ENCODE assay signal across 14 cellular contexts in the genomic region with DNA sequence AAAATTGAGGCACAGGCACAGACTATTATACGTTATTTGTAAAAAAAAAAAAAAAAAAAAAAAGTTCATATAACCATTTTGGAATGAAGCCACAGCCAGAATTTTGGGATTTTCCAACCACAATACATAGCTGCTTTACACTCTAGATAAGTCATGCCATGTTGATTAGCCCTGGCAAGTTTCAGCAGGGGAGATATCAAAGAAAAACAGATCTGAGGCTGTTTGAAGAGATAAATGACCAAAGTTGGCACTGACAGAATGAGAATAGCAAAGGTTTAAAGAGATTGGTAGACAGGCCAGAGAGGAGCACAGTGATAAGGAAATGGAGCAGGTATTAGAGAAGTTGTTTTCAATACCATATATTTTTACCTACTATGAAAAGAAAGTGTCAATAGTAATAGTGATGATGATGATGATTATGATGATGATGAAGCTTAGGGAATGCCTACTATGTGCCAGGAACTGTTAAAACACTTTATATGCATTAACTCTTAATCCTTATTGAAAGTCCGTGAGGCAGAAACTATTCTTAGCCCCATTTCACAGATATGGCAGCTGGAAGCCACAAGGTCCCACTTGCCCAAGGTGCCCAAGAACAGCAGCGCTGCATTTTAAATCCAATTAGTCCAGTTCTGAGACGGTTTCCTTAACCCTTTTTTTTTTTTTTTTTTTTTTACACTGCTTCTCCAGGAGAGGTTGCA.
A peak's percentile ranks its signal among the peaks of the same experiment; 100 is the strongest.
DNase-seq lines count a peak whose midpoint lies in the region; ATAC-seq, FAIRE-seq and TF ChIP-seq lines count a peak whose summit lies in the region.
"Had no signal": no experiment of that assay in that cellular context is flagged by ENCODE, and none has a peak within 500 bp of the region (broad histone marks: within the 10 kb centered on the region; RNA-seq: fewer than 3 reads in every experiment).

No MANE protein-coding gene starts in this region.

- H4K91ac ChIP-seq in mesenchymal stem cell (ENCODE audit: low read length) = no peak overlapping the region

- peaks cover 20% of the 10 kb centered on the region for H3K79me1 ChIP-seq in mesenchymal stem cell (replicated peaks; ENCODE audit: low read length, poor library complexity, severe bottlenecking)

- H2BK5ac ChIP-seq in mesenchymal stem cell (ENCODE audit: low read depth, low read length, poor library complexity, severe bottlenecking) = no peak overlapping the region

- no peak overlapping the region for H2BK12ac ChIP-seq in mesenchymal stem cell (ENCODE audit: low read length in 2 of 2)

- H3K23ac ChIP-seq in mesenchymal stem cell (ENCODE audit: low read length in 2 of 2) = no peak overlapping the region

- H3K27ac ChIP-seq in cardiac muscle cell (peak overlapping the region; percentile 88), K562 (ENCODE audit: extremely low read depth, low read depth, low read length) (no peak overlapping the region), mesenchymal stem cell (ENCODE audit: low read length, poor library complexity, severe bottlenecking) (peak overlapping the region; percentile 97), transverse colon (peak overlapping the region; percentile 32 to 57 (median 48)), suprapubic skin (no peak overlapping the region), ovary (no peak overlapping the region)

- no peak overlapping the region for H2BK15ac ChIP-seq in mesenchymal stem cell (ENCODE audit: low read depth, poor library complexity, severe bottlenecking)

- no peak for TF ChIP-seq RAD21 in K562 (CRISPR knock-in tag; conservative IDR thresholded peaks at IDR 0.05 in 1 of 2, IDR thresholded peaks at IDR 0.05 in 1 of 2)

- peak overlapping the region; percentile 74 for H2AK5ac ChIP-seq in mesenchymal stem cell (ENCODE audit: low read length, severe bottlenecking)

- 34% methylated on average over 3 of the region's 4 CpGs for whole genome bisulfite sequencing in K562 (ENCODE audit: insufficient coverage, low coverage, missing lambda C conversion rate)
- WGBS in mesenchymal stem cell = 42% methylated on average over 3 of the region's 4 CpGs
- WGBS in transverse colon (ENCODE audit: low coverage in 1 of 2), 2 donors = 75 to 84% methylated on average over 4 of the region's 4 CpGs
- WGBS in suprapubic skin = 59% methylated on average over 4 of the region's 4 CpGs
- WGBS in ovary, 3 donors = 26 to 48% (median 38%) methylated on average over 4 of the region's 4 CpGs

- H3K4me1 ChIP-seq in cardiac muscle cell (ENCODE audit: low read depth) (peaks cover 7% of the 10 kb centered on the region), K562 (replicated peaks in 1 of 2; ENCODE audit: control insufficient read depth in 2 of 2, insufficient read depth in 2 of 2, low read length in 2 of 2) (peaks cover 0 to 18% of the 10 kb centered on the region in 2 experiments; a peak in 2 of 5 replicates), mesenchymal stem cell (ENCODE audit: control insufficient read depth, insufficient read depth, low read depth, low read length) (peaks cover 9% of the 10 kb centered on the region), transverse colon (peaks cover 0 to 24% (median 5%) of the 10 kb centered on the region in 4 donors), suprapubic skin (peaks cover 25% of the 10 kb centered on the region), ovary (ENCODE audit: insufficient read depth) (peaks cover 10% of the 10 kb centered on the region)

- no peak overlapping the region for H3K4ac ChIP-seq in mesenchymal stem cell (ENCODE audit: low read depth in 1 of 2, low read length in 2 of 2)

- H2AFZ ChIP-seq in K562 (ENCODE audit: low read depth, low read length) (no peak overlapping the region), mesenchymal stem cell (ENCODE audit: low read depth, low read length) (no peak overlapping the region)

- DNase-seq in cardiac muscle cell (ENCODE audit: low read depth in 1 of 2, low spot score in 1 of 2) (peak in 1 of 2 donors; percentile 58), cardiac septum (ENCODE audit: low spot score) (no peak), K562 (ENCODE audit: extremely low read depth in 1 of 4, low spot score in 3 of 4) (peak in 2 of 4 experiments; percentile 16 to 44), mesenchymal stem cell (no peak), transverse colon (no peak), suprapubic skin (ENCODE audit: low spot score in 2 of 2) (no peak), ovary (no peak)
- DNase-seq: 8988T, GOT3, mucosa of descending colon, NCI-H524, Right ventricle myocardium superior had no signal

- ATAC-seq in K562 = peak; percentile 58; the same call in 1 of the 3 replicates
- no peak for ATAC-seq in HG03135 (IDR thresholded peaks at IDR 0.05; ENCODE audit: unreplicated experiment)
- ATAC-seq: mucosa of descending colon had no signal

- CTCF ChIA-PET in K562 (lab: Yijun Ruan, JAX; ENCODE audit: low intra/inter-chr PET ratio) = no interaction called here

- H3K79me2 ChIP-seq in K562 (ENCODE audit: control insufficient read depth, insufficient read depth, low read length) = peaks cover 33% of the 10 kb centered on the region; the same call in 2 of the 3 replicates

- TF ChIP-seq EP300 in K562 (IDR thresholded peaks at IDR 0.05; ENCODE audit: low read length) (no peak; the same call in 1 of the 2 replicates), transverse colon (IDR thresholded peaks at IDR 0.05; ENCODE audit: low read depth) (no peak), suprapubic skin (IDR thresholded peaks at IDR 0.05) (no peak), ovary (IDR thresholded peaks at IDR 0.05) (no peak)

- TF ChIP-seq CTCF in cardiac muscle cell (IDR thresholded peaks at IDR 0.05; ENCODE audit: low read depth, low read length) (no peak), K562 (IDR thresholded peaks at IDR 0.05 in 2 of 3, conservative IDR thresholded peaks at IDR 0.05 in 1 of 3; ENCODE audit: insufficient read depth in 2 of 3, low read depth in 1 of 3, low read length in 3 of 3) (no peak), transverse colon (IDR thresholded peaks at IDR 0.05) (no peak), suprapubic skin (IDR thresholded peaks at IDR 0.05) (no peak), ovary (IDR thresholded peaks at IDR 0.05) (no peak)

- H3K9me1 ChIP-seq in K562 (ENCODE audit: control insufficient read depth, insufficient read depth, low read length) = peaks cover 6% of the 10 kb centered on the region

- FAIRE-seq in K562 (lab: Jason Lieb, UNC) = peak; percentile 65

- no peak overlapping the region for H4K8ac ChIP-seq in mesenchymal stem cell (ENCODE audit: low read length)

- H4K20me1 ChIP-seq in K562 (replicated peaks; ENCODE audit: control insufficient read depth, insufficient read depth, low read length) = peaks cover 7% of the 10 kb centered on the region; the same call in 1 of the 2 replicates

- intact Hi-C loops in cardiac septum (cut with DNase I) (no loop called here), K562 (cut with micrococcal nuclease) (no loop called here), transverse colon (cut with DNase I; ENCODE audit: low total_unique reads) (no loop called here), ovary (cut with DNase I) (no loop called here)

- H3K4me2 ChIP-seq in K562 (ENCODE audit: insufficient read depth, low read length) = no peak overlapping the region
- no peak overlapping the region for H3K4me2 ChIP-seq in mesenchymal stem cell (ENCODE audit: low read length, poor library complexity, severe bottlenecking)

- POLR2A ChIA-PET in K562 (lab: Yijun Ruan, JAX) = interaction anchor here (0.7 kb wide), 1 partner anchor 121 kb away, joined by 3 read pairs; no protein-coding TSS in a partner anchor

- in situ Hi-C loops in K562 (cut with MboI) (no loop called here), transverse colon (cut with MboI; ENCODE audit: low pct_ligation_motif_present in 1 of 4, low pct_unique_long_range_greater_than_20kb in 1 of 4, low sequenced_read_pairs in 3 of 4) (no loop called here)

- no peaks in the 10 kb centered on the region for H3K27me3 ChIP-seq in cardiac muscle cell
- no peaks in the 10 kb centered on the region for H3K27me3 ChIP-seq in K562 (ENCODE audit: control insufficient read depth in 2 of 2, insufficient read depth in 2 of 2, low read length in 2 of 2)
- no peaks in the 10 kb centered on the region for H3K27me3 ChIP-seq in mesenchymal stem cell (ENCODE audit: control insufficient read depth in 1 of 2, insufficient read depth in 1 of 2, low read length in 2 of 2)
- H3K27me3 ChIP-seq in transverse colon = no peaks in the 10 kb centered on the region
- H3K27me3 ChIP-seq in suprapubic skin = no peaks in the 10 kb centered on the region
- H3K27me3 ChIP-seq in ovary = no peaks in the 10 kb centered on the region
- H3K27me3 ChIP-seq: tibial nerve had no signal

- H3K14ac ChIP-seq in mesenchymal stem cell (ENCODE audit: low read length in 2 of 2) = no peak overlapping the region

- TF ChIP-seq POLR2A in K562 (conservative IDR thresholded peaks at IDR 0.05) (no peak), transverse colon (IDR thresholded peaks at IDR 0.05) (no peak), suprapubic skin (IDR thresholded peaks at IDR 0.05) (no peak), ovary (IDR thresholded peaks at IDR 0.05) (no peak)

- H3K9me3 ChIP-seq in cardiac muscle cell (ENCODE audit: low read depth) = no peaks in the 10 kb centered on the region
- H3K9me3 ChIP-seq in K562 (replicated peaks; ENCODE audit: control insufficient read depth, insufficient read depth, low read depth, low read length) = no peaks in the 10 kb centered on the region
- H3K9me3 ChIP-seq in mesenchymal stem cell (ENCODE audit: control insufficient read depth, low read length) = no peaks in the 10 kb centered on the region
- H3K9me3 ChIP-seq in transverse colon = no peaks in the 10 kb centered on the region
- no peaks in the 10 kb centered on the region for H3K9me3 ChIP-seq in suprapubic skin
- no peaks in the 10 kb centered on the region for H3K9me3 ChIP-seq in ovary
- H3K9me3 ChIP-seq: mucosa of descending colon, tibial nerve had no signal

- BruUV-seq in K562 (replicated peaks; lab: Mats Ljungman, UMichigan) = no TSS peak

- no peak overlapping the region for H2BK120ac ChIP-seq in mesenchymal stem cell (ENCODE audit: low read depth, low read length)

- H3K18ac ChIP-seq in mesenchymal stem cell (ENCODE audit: low read depth in 1 of 2, low read length in 2 of 2) = no peak overlapping the region

- H3K4me3 ChIP-seq in cardiac muscle cell = no peak overlapping the region
- no peak overlapping the region for H3K4me3 ChIP-seq in K562
- H3K4me3 ChIP-seq in mesenchymal stem cell (ENCODE audit: insufficient read depth in 1 of 2, low read depth in 1 of 2, low read length in 2 of 2) = no peak overlapping the region
- H3K4me3 ChIP-seq in transverse colon = no peak overlapping the region
- no peak overlapping the region for H3K4me3 ChIP-seq in suprapubic skin
- no peak overlapping the region for H3K4me3 ChIP-seq in ovary
- H3K4me3 ChIP-seq: mucosa of descending colon, tibial nerve had no signal

- H3K36me3 ChIP-seq in cardiac muscle cell = no peaks in the 10 kb centered on the region
- H3K36me3 ChIP-seq in K562 (ENCODE audit: control insufficient read depth, insufficient read depth, low read length) = no peaks in the 10 kb centered on the region
- peaks cover 0 to 5% of the 10 kb centered on the region in 2 experiments for H3K36me3 ChIP-seq in mesenchymal stem cell (ENCODE audit: control insufficient read depth in 1 of 2, insufficient read depth in 2 of 2, low read depth in 1 of 2, low read length in 2 of 2)
- no peaks in the 10 kb centered on the region for H3K36me3 ChIP-seq in transverse colon
- H3K36me3 ChIP-seq in suprapubic skin = no peaks in the 10 kb centered on the region
- H3K36me3 ChIP-seq in ovary = no peaks in the 10 kb centered on the region
- H3K36me3 ChIP-seq: tibial nerve had no signal

- H3K9ac ChIP-seq in K562 (ENCODE audit: insufficient read depth in 1 of 2, low read depth in 2 of 2, low read length in 2 of 2) (no peak overlapping the region; a peak in 1 of 4 replicates), mesenchymal stem cell (ENCODE audit: low read length) (peak overlapping the region; percentile 22)

Comparison
In these comparisons a context has a peak if more than half of its experiments do, and no peak if none do; other contexts are left out.
1. H3K27ac ChIP-seq: peak in cardiac muscle cell (single experiment), mesenchymal stem cell (single experiment) and transverse colon (4 of 4); none in K562 (single experiment), suprapubic skin (single experiment) and ovary (0 of 2).